In the genomic region with DNA sequence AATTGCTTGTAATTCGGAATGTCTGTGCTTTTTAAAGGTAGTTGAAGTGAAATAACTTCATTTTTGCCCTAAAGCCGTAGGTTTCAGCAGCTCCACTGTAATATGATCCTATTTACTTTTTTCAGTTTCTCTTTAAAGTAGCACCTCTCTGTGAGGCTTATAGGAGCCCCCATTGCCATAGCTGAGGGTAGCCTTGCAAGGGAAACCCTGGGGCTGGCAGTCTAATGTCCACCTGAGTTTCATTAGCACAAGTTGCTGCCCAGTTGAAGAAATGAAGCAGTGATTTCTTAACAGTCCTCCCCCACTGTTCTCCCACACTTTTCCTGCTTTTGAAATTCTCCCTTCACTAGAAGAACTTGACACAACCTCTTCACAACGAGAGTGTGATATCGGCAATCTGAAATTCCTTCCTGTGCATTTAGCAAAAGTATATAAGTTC, we compare ENCODE assay signal across 11 cellular contexts. TPM values are rescaled to one million over a fixed set of nuclear protein-coding genes. Genes with fewer than 3 reads are reported as not detected.
DNase-seq lines count a peak whose midpoint lies in the region; ATAC-seq and TF ChIP-seq lines count a peak whose summit lies in the region.
"Had no signal": no experiment of that assay in that cellular context is flagged by ENCODE, and none has a peak within 500 bp of the region (broad histone marks: within the 10 kb centered on the region; RNA-seq: fewer than 3 reads in every experiment).

No MANE protein-coding gene starts in this region.

- intact Hi-C loops in left ventricle myocardium inferior (cut with micrococcal nuclease), result no loop called here
- intact Hi-C loops in cardiac septum (cut with DNase I), result no loop called here
- intact Hi-C loops in mammary epithelial cell (cut with micrococcal nuclease), result no loop called here
- intact Hi-C loops in vagina (cut with DNase I), result no loop called here

- H3K4me3 Mint-ChIP-seq in mesothelial cell of epicardium, result peak overlapping the region; percentile 78
- no peak overlapping the region for H3K4me3 Mint-ChIP-seq in activated naive CD4-positive, alpha-beta T cell treated with anti-CD3 and anti-CD28 coated beads, Interleukin-2, amount 10 ng/mL, durations not matched to agents 7 days and 5 days

- ATAC-seq in HG03521 (IDR thresholded peaks at IDR 0.05; ENCODE audit: unreplicated experiment), result no peak

- H3K4me2 ChIP-seq in mammary epithelial cell (ENCODE audit: insufficient read depth, low read depth, low read length), result peak overlapping the region; percentile 97

- H3K36me3 ChIP-seq in left ventricle myocardium inferior, result no peaks in the 10 kb centered on the region
- no peaks in the 10 kb centered on the region for H3K36me3 ChIP-seq in mammary epithelial cell (ENCODE audit: insufficient read depth, low read length)
- no peaks in the 10 kb centered on the region for H3K36me3 ChIP-seq in vagina

- peak overlapping the region; percentile 98 for H2AFZ ChIP-seq in mammary epithelial cell (ENCODE audit: low read depth, low read length)

- dilution Hi-C loops in mammary epithelial cell (cut with HindIII; ENCODE audit: low sequenced_read_pairs), result no loop called here

- H3K4me1 Mint-ChIP-seq in mesothelial cell of epicardium, result peaks cover 31% of the 10 kb centered on the region
- H3K4me1 Mint-ChIP-seq in activated naive CD4-positive, alpha-beta T cell treated with anti-CD3 and anti-CD28 coated beads, Interleukin-2, amount 10 ng/mL, durations not matched to agents 7 days and 5 days, result peaks cover 14% of the 10 kb centered on the region

- in situ Hi-C loops in mammary epithelial cell (cut with MboI; ENCODE audit: low sequenced_read_pairs in 2 of 2), result no loop called here

- CTCF ChIA-PET in mammary epithelial cell (lab: Charles Lee; ENCODE audit: low non-redundant PET), result no interaction called here
- CTCF ChIA-PET in activated naive CD4-positive, alpha-beta T cell treated with anti-CD3 and anti-CD28 coated beads, Interleukin-2, amount 10 ng/mL, durations not matched to agents 7 days and 5 days (lab: Charles Lee), result no interaction called here

- no TSS peak for BruUV-seq in mammary epithelial cell (replicated peaks; lab: Mats Ljungman, UMichigan)

- H3K27me3 ChIP-seq in left ventricle myocardium inferior (ENCODE audit: low read depth), result no peaks in the 10 kb centered on the region
- H3K27me3 ChIP-seq in mammary epithelial cell (ENCODE audit: insufficient read depth, low read length), result no peaks in the 10 kb centered on the region
- no peaks in the 10 kb centered on the region for H3K27me3 ChIP-seq in vagina

- H3K9me3 ChIP-seq in left ventricle myocardium inferior (replicated peaks) (peaks cover 18% of the 10 kb centered on the region), mammary epithelial cell (replicated peaks; ENCODE audit: insufficient read depth, low read length) (no peaks in the 10 kb centered on the region), vagina (no peaks in the 10 kb centered on the region)

- H4K20me1 ChIP-seq in mammary epithelial cell (ENCODE audit: insufficient read depth, low read length), result no peaks in the 10 kb centered on the region

- DNase-seq in left ventricle myocardium inferior, result no peak
- no peak for DNase-seq in cardiac septum (ENCODE audit: low spot score)
- no peak for DNase-seq in mammary epithelial cell
- DNase-seq in mesothelial cell of epicardium (ENCODE audit: low spot score in 2 of 2, unreplicated experiment in 2 of 2), result no peak
- no peak for DNase-seq in vagina (ENCODE audit: extremely low spot score in 2 of 2)
- DNase-seq in HT-29 (ENCODE audit: low spot score), result no peak
- no peak for DNase-seq in activated naive CD4-positive, alpha-beta T cell treated with anti-CD3 and anti-CD28 coated beads, Interleukin-2, amount 10 ng/mL, durations not matched to agents 7 days and 5 days
- DNase-seq: AML-193, NCI-H510A treated with DMSO at 0.1 percent for 48 hours had no signal

- no peak for TF ChIP-seq CTCF in left ventricle myocardium inferior (IDR thresholded peaks at IDR 0.05; ENCODE audit: borderline replicate concordance)
- no peak for TF ChIP-seq CTCF in mammary epithelial cell (conservative IDR thresholded peaks at IDR 0.05 in 1 of 2, IDR thresholded peaks at IDR 0.05 in 1 of 2; ENCODE audit: extremely low read depth in 1 of 2, insufficient read depth in 1 of 2, low read depth in 1 of 2, low read length in 2 of 2)
- no peak for TF ChIP-seq CTCF in mesothelial cell of epicardium (IDR thresholded peaks at IDR 0.05; ENCODE audit: unreplicated experiment)
- no peak for TF ChIP-seq CTCF in vagina (IDR thresholded peaks at IDR 0.05)

- no peak for TF ChIP-seq POLR2A in vagina (IDR thresholded peaks at IDR 0.05)

- peak overlapping the region; percentile 87 for H3K27ac Mint-ChIP-seq in mesothelial cell of epicardium
- no peak overlapping the region for H3K27ac Mint-ChIP-seq in activated naive CD4-positive, alpha-beta T cell treated with anti-CD3 and anti-CD28 coated beads, Interleukin-2, amount 10 ng/mL, durations not matched to agents 7 days and 5 days
- H3K27ac Mint-ChIP-seq: activated T-helper 2 cell treated with anti-CD3 and anti-CD28 coated beads, Interferon-gamma antibody, Interleukin-2, Interleukin-4, amounts not matched to agents 10 μg/mL and 5 μg/mL and 100 μg/mL, durations not matched to agents 14 hours and 24 hours and 36 hours had no signal

- no peaks in the 10 kb centered on the region for H3K27me3 Mint-ChIP-seq in mesothelial cell of epicardium (ENCODE audit: low read depth)
- peaks cover 35% of the 10 kb centered on the region for H3K27me3 Mint-ChIP-seq in activated naive CD4-positive, alpha-beta T cell treated with anti-CD3 and anti-CD28 coated beads, Interleukin-2, amount 10 ng/mL, durations not matched to agents 7 days and 5 days

- H3K9ac ChIP-seq in mammary epithelial cell (ENCODE audit: insufficient read depth, low read length), result peak overlapping the region; percentile 63

- H3K27ac ChIP-seq in left ventricle myocardium inferior (replicated peaks), result peak overlapping the region; percentile 79
- H3K27ac ChIP-seq in mammary epithelial cell (ENCODE audit: insufficient read depth, low read depth, low read length), result peak overlapping the region; percentile 53
- H3K27ac ChIP-seq in vagina, result peak overlapping the region; percentile 76

- H3K4me3 ChIP-seq in left ventricle myocardium inferior (peak overlapping the region; percentile 70), mammary epithelial cell (replicated peaks in 1 of 3; ENCODE audit: insufficient read depth in 1 of 3, low read depth in 2 of 3, low read length in 3 of 3) (peak overlapping the region; percentile 59 to 75 (median 62)), vagina (peak overlapping the region; percentile 44 to 49)

- H3K9me3 Mint-ChIP-seq in mesothelial cell of epicardium, result peaks cover 25% of the 10 kb centered on the region
- H3K9me3 Mint-ChIP-seq in activated naive CD4-positive, alpha-beta T cell treated with anti-CD3 and anti-CD28 coated beads, Interleukin-2, amount 10 ng/mL, durations not matched to agents 7 days and 5 days, result peaks cover 5% of the 10 kb centered on the region

- H3K79me2 ChIP-seq in mammary epithelial cell (ENCODE audit: insufficient read depth, low read length), result no peaks in the 10 kb centered on the region

- H3K4me1 ChIP-seq in left ventricle myocardium inferior (peaks cover 12% of the 10 kb centered on the region), mammary epithelial cell (ENCODE audit: insufficient read depth, low read length) (peaks cover 19% of the 10 kb centered on the region), vagina (no peaks in the 10 kb centered on the region)

- 5% methylated on average over 4 of the region's 4 CpGs for WGBS in mammary epithelial cell (ENCODE audit: low coverage, missing lambda C conversion rate)

- peaks cover 16% of the 10 kb centered on the region for H3K36me3 Mint-ChIP-seq in mesothelial cell of epicardium
- no peaks in the 10 kb centered on the region for H3K36me3 Mint-ChIP-seq in activated naive CD4-positive, alpha-beta T cell treated with anti-CD3 and anti-CD28 coated beads, Interleukin-2, amount 10 ng/mL, durations not matched to agents 7 days and 5 days

RNA-seq across cellular contexts. Expression of a gene that starts 1.5 kb away (rescaled TPM):
- total RNA-seq in left ventricle myocardium inferior (8.9 TPM), cardiac septum (7.3 TPM), mammary epithelial cell (10 to 100 TPM in 1 of 2 donors, 1 to 10 TPM in 1; 6.4 to 60.2 TPM), mesothelial cell of epicardium (45.5 to 48.8 TPM (median 46.4 TPM) in 3 replicates), vagina (10.6 TPM)
- polyA plus RNA-seq in mammary epithelial cell, result 7.1 TPM
- polyA minus RNA-seq in mammary epithelial cell, result 14.1 TPM
- 0.05 and 0.15 TPM in 2 replicates for total RNA-seq in HT-29 (2014; rRNA removed; shearing (Covaris generic))
